Comparison of ENCODE assay signal across 17 cellular contexts in the genomic region with DNA sequence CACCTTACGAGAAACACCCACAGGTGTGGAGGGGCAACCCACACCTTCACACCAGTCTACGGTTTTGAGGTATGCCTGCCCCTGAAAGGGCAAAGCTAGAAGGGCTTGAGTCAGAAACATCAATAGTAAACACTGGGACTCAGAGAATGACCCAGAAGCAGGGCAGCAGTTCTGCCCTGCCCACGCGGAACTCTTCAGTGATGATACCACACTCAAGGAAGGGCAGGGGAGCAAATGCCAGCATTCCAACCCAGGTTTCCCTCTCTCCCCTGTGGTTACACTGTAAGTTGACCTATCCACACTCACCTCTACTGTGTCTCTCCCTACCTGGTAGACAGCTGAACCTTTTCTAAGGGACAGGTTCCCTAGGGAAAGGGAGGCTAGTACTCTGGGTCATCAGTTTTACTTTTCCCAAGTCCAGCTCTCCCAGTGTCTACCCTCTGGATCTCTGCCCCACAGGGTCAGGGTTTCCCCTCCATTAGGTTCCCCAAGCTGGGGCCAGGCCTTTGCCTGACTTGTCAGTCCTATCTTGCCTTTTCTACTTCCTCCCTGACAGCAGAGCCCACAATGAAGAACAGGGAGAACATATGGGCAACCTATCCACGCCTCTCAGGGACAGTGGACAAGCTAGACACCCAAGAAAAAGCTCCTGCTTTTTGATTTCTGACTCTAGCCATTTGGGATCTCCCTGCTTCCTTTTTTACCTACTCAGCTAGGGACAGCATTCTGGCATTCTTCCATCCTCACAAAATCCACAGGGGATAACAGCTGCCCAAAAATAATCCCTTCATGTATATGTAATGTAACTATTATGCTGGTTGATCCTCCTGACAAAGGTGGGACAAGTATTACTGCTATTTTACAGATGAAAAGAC. TPM values are rescaled to one million over a fixed set of nuclear protein-coding genes. Genes with fewer than 3 reads are reported as not detected.
DNase-seq lines count a peak whose midpoint lies in the region; ATAC-seq and TF ChIP-seq lines count a peak whose summit lies in the region.
"Had no signal": no experiment of that assay in that cellular context is flagged by ENCODE, and none has a peak within 500 bp of the region (broad histone marks: within the 10 kb centered on the region; RNA-seq: fewer than 3 reads in every experiment).

No MANE protein-coding gene starts in this region.

- no peaks in the 10 kb centered on the region for H3K9me2 ChIP-seq in PC-3 (replicated peaks; ENCODE audit: low read length)

- no peaks in the 10 kb centered on the region for H3K27me3 ChIP-seq in CD4-positive, alpha-beta T cell (ENCODE audit: control insufficient read depth, insufficient read depth, low read length)
- H3K27me3 ChIP-seq in PC-3 (ENCODE audit: low read length) (no peaks in the 10 kb centered on the region), endodermal cell (ENCODE audit: control insufficient read depth, insufficient read depth, low read length, poor library complexity, severe bottlenecking) (no peaks in the 10 kb centered on the region), psoas muscle (ENCODE audit: insufficient read depth in 3 of 3, low read length in 2 of 3) (peaks cover 0 to 48% (median 3%) of the 10 kb centered on the region in 3 donors)
- no peaks in the 10 kb centered on the region for H3K27me3 ChIP-seq in naive thymus-derived CD4-positive, alpha-beta T cell (ENCODE audit: control insufficient read depth in 2 of 2, insufficient read depth in 2 of 2, low read length in 2 of 2)

- peak overlapping the region; percentile 95 for H3K4me2 ChIP-seq in PC-3 (ENCODE audit: low read length)

- H3K4me3 Mint-ChIP-seq in CD4-positive, alpha-beta T cell: no peak overlapping the region
- H3K4me3 Mint-ChIP-seq in endodermal cell: peak overlapping the region; percentile 99
- H3K4me3 Mint-ChIP-seq in naive thymus-derived CD4-positive, alpha-beta T cell: peak overlapping the region in 1 of 10 donors; percentile 10

- H3K9ac ChIP-seq in PC-3 (ENCODE audit: low read length): no peak overlapping the region
- H3K9ac ChIP-seq in endodermal cell (ENCODE audit: extremely low read depth, low read length, poor library complexity, severe bottlenecking): no peak overlapping the region

- H3K4me1 Mint-ChIP-seq in CD4-positive, alpha-beta T cell (ENCODE audit: low read depth): peaks cover 39% of the 10 kb centered on the region
- H3K4me1 Mint-ChIP-seq in endodermal cell: peaks cover 52% of the 10 kb centered on the region
- H3K4me1 Mint-ChIP-seq in naive thymus-derived CD4-positive, alpha-beta T cell: peaks cover 32 to 63% (median 58%) of the 10 kb centered on the region in 7 donors

- H4K20me1 ChIP-seq in PC-3 (ENCODE audit: low read length): peaks cover 47% of the 10 kb centered on the region

- POLR2A ChIA-PET in CD4-positive, alpha-beta T cell (lab: Charles Lee): interaction anchor here (1.2 kb wide), 1 partner anchor 11 kb away, joined by 4 read pairs; no protein-coding TSS in a partner anchor
- POLR2A ChIA-PET in PC-3 (lab: Charles Lee; ENCODE audit: unreplicated experiment): no interaction called here
- POLR2A ChIA-PET in naive thymus-derived CD4-positive, alpha-beta T cell (lab: Charles Lee): interaction anchor here (0.6 to 1.5 kb wide), 8 partner anchors 11 to 250 kb away, joined by 3 to 8 read pairs (median 3); a partner anchor contains a TSS

- WGBS in endodermal cell (ENCODE audit: insufficient coverage in 1 of 2, insufficient read length in 1 of 2), 2 experiments: 90 to 95% methylated on average over 5 of the region's 5 CpGs
- WGBS in psoas muscle, 3 donors: 87 to 91% (median 88%) methylated on average over 5 of the region's 5 CpGs

- peak overlapping the region; percentile 55 for H3K27ac Mint-ChIP-seq in CD4-positive, alpha-beta T cell
- peak overlapping the region; percentile 87 for H3K27ac Mint-ChIP-seq in endodermal cell
- peak overlapping the region in 7 of 9 donors; percentile 13 to 80 (median 59) for H3K27ac Mint-ChIP-seq in naive thymus-derived CD4-positive, alpha-beta T cell
- H3K27ac Mint-ChIP-seq: nephron progenitor cell had no signal

- no peaks in the 10 kb centered on the region for H3K27me3 Mint-ChIP-seq in CD4-positive, alpha-beta T cell
- no peaks in the 10 kb centered on the region for H3K27me3 Mint-ChIP-seq in endodermal cell (ENCODE audit: insufficient read depth)
- H3K27me3 Mint-ChIP-seq in naive thymus-derived CD4-positive, alpha-beta T cell: no peaks in the 10 kb centered on the region
- H3K27me3 Mint-ChIP-seq: B cell; stimulated activated naive CD8-positive, alpha-beta T cell treated with anti-CD3 and anti-CD28 coated beads, Interleukin-15, amount 100 ng/mL, for 72 hours had no signal

- intact Hi-C loops in CD4-positive, alpha-beta T cell (cut with DNase I, micrococcal nuclease): no loop called here
- intact Hi-C loops in PC-3 (cut with micrococcal nuclease) (no loop called here), psoas muscle (cut with DNase I) (no loop called here)
- intact Hi-C loops in naive thymus-derived CD4-positive, alpha-beta T cell (cut with micrococcal nuclease): no loop called here

- TF ChIP-seq CTCF in CD4-positive, alpha-beta T cell (IDR thresholded peaks at IDR 0.05): no peak
- TF ChIP-seq CTCF in PC-3 (conservative IDR thresholded peaks at IDR 0.05; ENCODE audit: low read depth, low read length) (no peak), endodermal cell (conservative IDR thresholded peaks at IDR 0.05) (no peak), psoas muscle (IDR thresholded peaks at IDR 0.05) (no peak)

- peaks cover 70% of the 10 kb centered on the region for H3K79me2 ChIP-seq in PC-3 (ENCODE audit: low read length)

- H3K4me3 ChIP-seq in PC-3 (ENCODE audit: low read length) (peak overlapping the region; percentile 88; the same call in 1 of the 2 replicates), endodermal cell (ENCODE audit: low read length) (peak overlapping the region; percentile 98), psoas muscle (no peak overlapping the region)
- H3K4me3 ChIP-seq in naive thymus-derived CD4-positive, alpha-beta T cell (ENCODE audit: low read length): no peak overlapping the region

- CTCF ChIA-PET in CD4-positive, alpha-beta T cell (lab: Charles Lee): interaction anchor here (2.4 kb wide), 1 partner anchor 80 kb away, joined by 9 read pairs; a partner anchor contains a TSS
- CTCF ChIA-PET in PC-3 (lab: Charles Lee): no interaction called here
- CTCF ChIA-PET in naive thymus-derived CD4-positive, alpha-beta T cell (lab: Charles Lee): interaction anchor here (0.5 to 1.0 kb wide), 2 partner anchors 20 to 48 kb away, joined by 3 read pairs; no protein-coding TSS in a partner anchor

- H3K4me1 ChIP-seq in PC-3 (ENCODE audit: insufficient read depth, low read length) (peaks cover 63% of the 10 kb centered on the region), endodermal cell (ENCODE audit: control insufficient read depth, insufficient read depth, low read length) (peaks cover 11% of the 10 kb centered on the region), psoas muscle (peaks cover 9% of the 10 kb centered on the region)
- H3K4me1 ChIP-seq in naive thymus-derived CD4-positive, alpha-beta T cell (ENCODE audit: control insufficient read depth in 2 of 2, insufficient read depth in 2 of 2, low read length in 2 of 2): peaks cover 17 to 31% of the 10 kb centered on the region in 2 donors

- peaks cover 4% of the 10 kb centered on the region for H3F3A ChIP-seq in PC-3 (ENCODE audit: low read length, unreplicated experiment)

- H3K27ac ChIP-seq in CD4-positive, alpha-beta T cell (ENCODE audit: low read depth, low read length): no peak overlapping the region
- H3K27ac ChIP-seq in PC-3 (ENCODE audit: low read length): no peak overlapping the region
- H3K27ac ChIP-seq in endodermal cell (ENCODE audit: low read depth, low read length): no peak overlapping the region
- H3K27ac ChIP-seq in naive thymus-derived CD4-positive, alpha-beta T cell (ENCODE audit: low read depth, low read length): no peak overlapping the region
- no peak overlapping the region for H3K27ac ChIP-seq in psoas muscle

- DNase-seq in CD4-positive, alpha-beta T cell: no peak
- DNase-seq in PC-3 (no peak), endodermal cell (no peak), NCI-H1436 treated with DMSO at 0.1 percent for 48 hours (lab: John Stamatoyannopoulos, UW) (no peak), psoas muscle (no peak)
- no peak for DNase-seq in naive thymus-derived CD4-positive, alpha-beta T cell
- DNase-seq: activated CD4-positive, alpha-beta T cell treated with anti-CD3 and anti-CD28 coated beads for 4 hours; activated naive CD4-positive, alpha-beta T cell treated with anti-CD3 and anti-CD28 coated beads, Interleukin-2, amount 50 U/mL, for 16 hours; HCEC 1CT; hippocampal formation; NCI-H510A treated with DMSO at 0.1 percent for 48 hours; nephron progenitor cell; stimulated activated naive CD8-positive, alpha-beta T cell treated with anti-CD3 and anti-CD28 coated beads, Interleukin-15, amount 100 ng/mL, for 72 hours had no signal

- no peaks in the 10 kb centered on the region for H3K36me3 Mint-ChIP-seq in CD4-positive, alpha-beta T cell (ENCODE audit: low read depth)
- H3K36me3 Mint-ChIP-seq in endodermal cell (ENCODE audit: low read depth): peaks cover 25% of the 10 kb centered on the region
- peaks cover 0 to 5% (median 0%) of the 10 kb centered on the region in 5 donors for H3K36me3 Mint-ChIP-seq in naive thymus-derived CD4-positive, alpha-beta T cell

- ATAC-seq in CD4-positive, alpha-beta T cell (ENCODE audit: poor library complexity): no peak
- no peak for ATAC-seq in PC-3
- ATAC-seq in naive thymus-derived CD4-positive, alpha-beta T cell: no peak
- no peak for ATAC-seq in SK-N-SH treated with all-trans-retinoic acid at 6 μM for 48 hours
- no peak for ATAC-seq in psoas muscle
- ATAC-seq in GM21786 (IDR thresholded peaks at IDR 0.05; ENCODE audit: unreplicated experiment): no peak
- ATAC-seq: stimulated activated naive CD8-positive, alpha-beta T cell treated with anti-CD3 and anti-CD28 coated beads, Interleukin-15, amount 100 ng/mL, for 72 hours had no signal

- no TSS peak for BruUV-seq in PC-3 (replicated peaks; lab: Mats Ljungman, UMichigan)

- H2AFZ ChIP-seq in PC-3 (ENCODE audit: low read length): no peak overlapping the region

- no peaks in the 10 kb centered on the region for H3K9me3 ChIP-seq in CD4-positive, alpha-beta T cell (ENCODE audit: control insufficient read depth, low read length)
- no peaks in the 10 kb centered on the region for H3K9me3 ChIP-seq in PC-3 (ENCODE audit: low read length)
- H3K9me3 ChIP-seq in endodermal cell (ENCODE audit: control insufficient read depth, low read length): no peaks in the 10 kb centered on the region
- H3K9me3 ChIP-seq in naive thymus-derived CD4-positive, alpha-beta T cell (ENCODE audit: control insufficient read depth in 2 of 3, low read length in 3 of 3): no peaks in the 10 kb centered on the region
- H3K9me3 ChIP-seq in psoas muscle: no peaks in the 10 kb centered on the region

- H3K36me3 ChIP-seq in PC-3 (ENCODE audit: low read depth, low read length) (no peaks in the 10 kb centered on the region; the same call in 1 of the 2 replicates), endodermal cell (ENCODE audit: control insufficient read depth, insufficient read depth, low read length) (peaks cover 15% of the 10 kb centered on the region), psoas muscle (ENCODE audit: insufficient read depth in 1 of 2, low read depth in 1 of 2) (no peaks in the 10 kb centered on the region)
- H3K36me3 ChIP-seq in naive thymus-derived CD4-positive, alpha-beta T cell (ENCODE audit: control insufficient read depth in 2 of 3, insufficient read depth in 3 of 3, low read length in 3 of 3): no peaks in the 10 kb centered on the region

- H3K9me3 Mint-ChIP-seq in CD4-positive, alpha-beta T cell: no peaks in the 10 kb centered on the region
- no peaks in the 10 kb centered on the region for H3K9me3 Mint-ChIP-seq in endodermal cell
- H3K9me3 Mint-ChIP-seq in naive thymus-derived CD4-positive, alpha-beta T cell: peaks cover 0 to 1% (median 0%) of the 10 kb centered on the region in 11 donors
- H3K9me3 Mint-ChIP-seq: nephron progenitor cell; stimulated activated naive CD8-positive, alpha-beta T cell treated with anti-CD3 and anti-CD28 coated beads, Interleukin-15, amount 100 ng/mL, for 72 hours had no signal

RNA-seq across cellular contexts. Expression of a gene that starts 3.0 kb away (rescaled TPM):
- 10 to 100 TPM; 15.2 to 16.2 TPM for total RNA-seq in CD4-positive, alpha-beta T cell
- total RNA-seq in PC-3 (2014; rRNA removed) (69.2 and 81.5 TPM in 2 replicates), endodermal cell (100 to 1,000 TPM; 190 to 226 TPM), psoas muscle (10 to 100 TPM in 1 of 4 donors, 1 to 10 TPM in 3; 5.1 to 13.8 (median 8.6) TPM)
- polyA plus RNA-seq in endodermal cell (2013, experiment 1 of 2): 59.3 TPM
- polyA plus RNA-seq in endodermal cell (2013, experiment 2 of 2): 61.6 TPM
- 10 to 100 TPM; 11.3 to 23.7 (median 16.5) TPM for total RNA-seq in naive thymus-derived CD4-positive, alpha-beta T cell
- 10 to 100 TPM; 12.7 to 14.4 TPM for polyA plus RNA-seq in naive thymus-derived CD4-positive, alpha-beta T cell
- 1 to 10 TPM; 2.9 to 5.2 (median 3.6) TPM for polyA plus RNA-seq in psoas muscle

RNA-seq across cellular contexts. Expression of a gene that starts 20.8 kb away (rescaled TPM):
- 10 to 100 TPM; 38.0 to 40.3 TPM for total RNA-seq in CD4-positive, alpha-beta T cell
- total RNA-seq in PC-3 (2014; rRNA removed) (10.2 and 16.5 TPM in 2 replicates), endodermal cell (10 to 100 TPM; 59.1 to 76.4 TPM), psoas muscle (10 to 100 TPM in 2 of 4 donors, 1 to 10 TPM in 2; 2.5 to 33.9 (median 8.2) TPM)
- 45.6 TPM for polyA plus RNA-seq in endodermal cell (2013, experiment 1 of 2)
- polyA plus RNA-seq in endodermal cell (2013, experiment 2 of 2): 41.6 TPM
- 10 to 100 TPM; 49.8 to 84.0 (median 58.2) TPM for total RNA-seq in naive thymus-derived CD4-positive, alpha-beta T cell
- 100 to 1,000 TPM; 349 to 494 TPM for polyA plus RNA-seq in naive thymus-derived CD4-positive, alpha-beta T cell
- polyA plus RNA-seq in psoas muscle: 10 to 100 TPM in 2 of 3 donors, 1 to 10 TPM in 1; 9.3 to 20.5 (median 10.4) TPM

RNA-seq across cellular contexts. Expression of a gene that starts 27.8 kb away (rescaled TPM):
- 10 to 100 TPM; 93.5 to 99.1 TPM for total RNA-seq in CD4-positive, alpha-beta T cell
- total RNA-seq in PC-3 (2014; rRNA removed): 111 and 113 TPM in 2 replicates
- 10 to 100 TPM; 55.5 to 57.3 TPM for total RNA-seq in endodermal cell
- 69.5 TPM for polyA plus RNA-seq in endodermal cell (2013, experiment 1 of 2)
- 60.9 TPM for polyA plus RNA-seq in endodermal cell (2013, experiment 2 of 2)
- 100 to 1,000 TPM in 1 of 5 experiments, 10 to 100 TPM in 4; 71.6 to 115 (median 91.7) TPM for total RNA-seq in naive thymus-derived CD4-positive, alpha-beta T cell
- 1 to 10 TPM; 3.9 to 5.5 TPM for polyA plus RNA-seq in naive thymus-derived CD4-positive, alpha-beta T cell
- total RNA-seq in psoas muscle: 10 to 100 TPM; 29.8 to 50.6 (median 37.3) TPM
- polyA plus RNA-seq in psoas muscle: 10 to 100 TPM; 40.0 to 68.1 (median 58.8) TPM

RNA-seq across cellular contexts. Expression of a gene that starts 51.7 kb away (rescaled TPM):
- total RNA-seq in CD4-positive, alpha-beta T cell: 10 to 100 TPM; 76.6 to 78.9 TPM
- total RNA-seq in PC-3 (2014; rRNA removed) (0.12 and 0.55 TPM in 2 replicates), endodermal cell (under 1 TPM; 0.07 to 0.13 TPM), psoas muscle (1 to 10 TPM; 1.6 to 3.3 (median 1.8) TPM)
- not detected for polyA plus RNA-seq in endodermal cell (2013, experiment 1 of 2)
- not detected for polyA plus RNA-seq in endodermal cell (2013, experiment 2 of 2)
- total RNA-seq in naive thymus-derived CD4-positive, alpha-beta T cell: 100 to 1,000 TPM; 152 to 291 (median 235) TPM
- 100 to 1,000 TPM; 128 to 258 TPM for polyA plus RNA-seq in naive thymus-derived CD4-positive, alpha-beta T cell
- under 1 TPM; 0.44 to 0.73 (median 0.47) TPM for polyA plus RNA-seq in psoas muscle
- total RNA-seq: SK-MEL-5 had no signal

Comparison
In these comparisons a context has a peak if more than half of its experiments do, and no peak if none do; other contexts are left out.
1. H3K4me3 ChIP-seq: peak in PC-3 (single experiment) and endodermal cell (single experiment); none in naive thymus-derived CD4-positive, alpha-beta T cell (single experiment) and psoas muscle (single experiment).
2. Peak in every context shown above with its lines, with median percentiles within 50 percentile points of each other: H3K27ac Mint-ChIP-seq.